In the genomic region with DNA sequence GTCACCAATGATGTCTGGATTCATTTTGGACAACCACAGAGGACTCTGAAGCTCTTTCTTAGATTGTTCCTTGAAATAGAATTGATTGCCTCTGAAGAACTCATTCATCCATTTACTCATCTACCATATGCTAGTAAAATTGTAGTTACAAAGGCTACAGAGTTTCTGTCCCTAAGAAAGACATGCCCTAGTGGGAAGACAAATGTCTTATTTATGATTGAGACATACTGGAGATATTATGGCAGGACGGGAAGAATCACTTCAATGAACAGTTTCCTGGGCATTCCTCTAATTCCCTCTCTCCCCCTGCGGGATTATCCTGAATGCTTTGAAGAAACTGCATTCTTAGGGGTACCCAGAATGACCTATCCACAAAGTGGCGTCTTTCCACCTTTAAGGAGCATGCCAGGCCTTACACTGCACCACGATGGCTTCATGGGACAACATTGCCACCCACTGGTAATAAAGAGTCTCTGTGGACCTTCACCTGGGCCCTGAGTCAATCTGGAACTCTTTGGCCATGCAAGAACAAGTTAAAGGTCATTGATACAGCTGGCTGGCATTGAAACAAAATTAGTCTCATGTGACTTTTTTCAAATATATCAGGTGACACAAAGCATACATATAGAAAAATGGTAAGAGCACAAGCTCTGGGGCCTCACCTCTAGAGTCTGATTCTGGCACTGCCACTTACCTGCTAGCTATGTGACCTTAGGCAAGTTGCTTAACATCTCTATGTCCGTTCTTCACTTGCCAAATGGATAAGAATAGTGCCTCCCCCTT, we compare ENCODE assay signal across 8 cellular contexts. TPM values are rescaled to one million over a fixed set of nuclear protein-coding genes. Genes with fewer than 3 reads are reported as not detected.
DNase-seq lines count a peak whose midpoint lies in the region; ATAC-seq, FAIRE-seq and TF ChIP-seq lines count a peak whose summit lies in the region.

No MANE protein-coding gene starts in this region.

- no peak overlapping the region for H3K4me3 ChIP-seq in foreskin fibroblast (ENCODE audit: low read depth in 1 of 2, low read length in 2 of 2)
- no peak overlapping the region for H3K4me3 ChIP-seq in pancreas
- no peak overlapping the region for H3K4me3 ChIP-seq in vagina

- no peak for TF ChIP-seq POLR2A in vagina (IDR thresholded peaks at IDR 0.05)

- H3K27ac ChIP-seq in pancreas (no peak overlapping the region), vagina (no peak overlapping the region)

- 24 to 32% methylated on average over 5 of the region's 5 CpGs for WGBS in pancreas, 2 donors

- no peaks in the 10 kb centered on the region for H3K9me3 ChIP-seq in pancreas
- H3K9me3 ChIP-seq in vagina = no peaks in the 10 kb centered on the region

- no peaks in the 10 kb centered on the region for H3K36me3 ChIP-seq in pancreas
- no peaks in the 10 kb centered on the region for H3K36me3 ChIP-seq in vagina

- no peaks in the 10 kb centered on the region for H3K27me3 ChIP-seq in pancreas
- no peaks in the 10 kb centered on the region for H3K27me3 ChIP-seq in vagina

- TF ChIP-seq CTCF in foreskin fibroblast (IDR thresholded peaks at IDR 0.05; ENCODE audit: low read depth, low read length) (peak; percentile 79), pancreas (IDR thresholded peaks at IDR 0.05) (peak; percentile 39 to 77 (median 74)), vagina (IDR thresholded peaks at IDR 0.05) (peak; percentile 62 to 82 (median 65))

- DNase-seq in GM04504 (ENCODE audit: low read depth) = peak; percentile 46
- peak; percentile 4 for DNase-seq in GOT3 (lab: John Stamatoyannopoulos, UW)
- peak; percentile 71 to 80 for DNase-seq in Kasumi-1 (lab: John Stamatoyannopoulos, UW)
- peak; percentile 48 for DNase-seq in SHP77 treated with DMSO at 0.1 percent for 48 hours (lab: John Stamatoyannopoulos, UW)
- DNase-seq in activated T-helper 9 cell treated with anti-CD3 and anti-CD28 coated beads, Interleukin-2, amount 50 U/mL, for 16 hours (ENCODE audit: low read depth) = peak; percentile 25
- DNase-seq in foreskin fibroblast = peak; percentile 65 to 88
- DNase-seq in pancreas = peak in 5 of 6 donors; percentile 46 to 81 (median 71)
- DNase-seq in vagina (ENCODE audit: extremely low spot score in 2 of 2) = no peak

- intact Hi-C loops in pancreas (cut with DNase I) = loop anchor here in 1 of 3 donors (10.0 kb wide), 1 partner anchor 226 kb away; no protein-coding TSS in a partner anchor
- intact Hi-C loops in vagina (cut with DNase I) = loop anchor here (10.0 kb wide), 1 partner anchor 226 kb away; no protein-coding TSS in a partner anchor

- H3K4me1 ChIP-seq in pancreas (peaks cover 0 to 6% (median 0%) of the 10 kb centered on the region in 3 donors), vagina (no peaks in the 10 kb centered on the region)

- FAIRE-seq in pancreas (lab: Jason Lieb, UNC) = no peak

- peak; percentile 99 to 100 (median 100) for ATAC-seq in pancreas

RNA-seq across cellular contexts. Expression of a gene that starts 32.1 kb away (rescaled TPM):
- total RNA-seq in pancreas (under 1 TPM in 1 of 6 donors, not detected in 5; 0.06 TPM), vagina (0.74 TPM)
- not detected for polyA plus RNA-seq in pancreas

Comparison
In these comparisons a context has a peak if more than half of its experiments do, and no peak if none do; other contexts are left out.
1. DNase-seq: peak in GM04504 (single experiment), GOT3 (single experiment), Kasumi-1 (2 of 2), SHP77 treated with DMSO at 0.1 percent for 48 hours (single experiment), activated T-helper 9 cell treated with anti-CD3 and anti-CD28 coated beads, Interleukin-2, amount 50 U/mL, for 16 hours (single experiment), foreskin fibroblast (2 of 2) and pancreas (5 of 6); none in vagina (0 of 2).
2. Peak in every context shown above with its lines, with median percentiles within 50 percentile points of each other: CTCF ChIP-seq.